28 cellular contexts compared by ENCODE assay signal in genomic region chrX:20270557-20270880, GRCh38. TPM values are rescaled to one million over a fixed set of nuclear protein-coding genes. Genes with fewer than 3 reads are reported as not detected.
A peak's percentile ranks its signal among the peaks of the same experiment; 100 is the strongest.
DNase-seq lines count a peak whose midpoint lies in the region; FAIRE-seq and TF ChIP-seq lines count a peak whose summit lies in the region.
"Had no signal": no experiment of that assay in that cellular context is flagged by ENCODE, and none has a peak within 500 bp of the region (broad histone marks: within the 10 kb centered on the region; RNA-seq: fewer than 3 reads in every experiment).

No MANE protein-coding gene starts in this region.

- no CpG with 5 or more reads among the region's 1 CpG for WGBS in mesendoderm (ENCODE audit: extremely low coverage, insufficient coverage, low lambda C conversion rate)

- H3K36me3 ChIP-seq in bronchial epithelial cell (ENCODE audit: control insufficient read depth, insufficient read depth, low read length) (no peaks in the 10 kb centered on the region), keratinocyte (ENCODE audit: control insufficient read depth in 2 of 2, extremely low read depth in 1 of 2, insufficient read depth in 2 of 2, low read length in 2 of 2) (no peaks in the 10 kb centered on the region), mesendoderm (ENCODE audit: control insufficient read depth, insufficient read depth, low read length) (no peaks in the 10 kb centered on the region)
- H3K36me3 ChIP-seq: right atrium auricular region, vagina had no signal

- H3K79me2 ChIP-seq in keratinocyte (ENCODE audit: control insufficient read depth, insufficient read depth, low read length) (peaks cover 7% of the 10 kb centered on the region), mesendoderm (ENCODE audit: control insufficient read depth, insufficient read depth, low read length) (no peaks in the 10 kb centered on the region)
- H3K79me2 ChIP-seq: parathyroid adenoma had no signal

- H3K9ac ChIP-seq in keratinocyte (ENCODE audit: control insufficient read depth, extremely low read depth, insufficient read depth, low read length) (no peak overlapping the region), mesendoderm (ENCODE audit: low read length) (no peak overlapping the region)
- H3K9ac ChIP-seq: parathyroid adenoma, SK-N-SH had no signal

- FAIRE-seq in bronchial epithelial cell (lab: Jason Lieb, UNC) (no peak), keratinocyte (lab: Jason Lieb, UNC) (no peak)
- FAIRE-seq: HTR-8/SVneo had no signal

- no peak overlapping the region for H2AK5ac ChIP-seq in mesendoderm (ENCODE audit: low read length)

- no peak overlapping the region for H2AFZ ChIP-seq in keratinocyte (ENCODE audit: control insufficient read depth, low read length)
- H2AFZ ChIP-seq: GM23338, parathyroid adenoma had no signal

- H3K79me1 ChIP-seq in mesendoderm (ENCODE audit: low read length): no peaks in the 10 kb centered on the region

- H3K18ac ChIP-seq in mesendoderm (ENCODE audit: low read length): no peak overlapping the region

- H3K27me3 ChIP-seq in bronchial epithelial cell (ENCODE audit: control insufficient read depth, insufficient read depth, low read length): no peaks in the 10 kb centered on the region
- no peaks in the 10 kb centered on the region for H3K27me3 ChIP-seq in keratinocyte (ENCODE audit: control insufficient read depth, extremely low read depth, insufficient read depth, low read length)
- no peaks in the 10 kb centered on the region for H3K27me3 ChIP-seq in mesendoderm (ENCODE audit: insufficient read depth, low read length, poor library complexity)
- H3K27me3 ChIP-seq: testis, vagina had no signal

- no peaks in the 10 kb centered on the region for H4K20me1 ChIP-seq in keratinocyte (ENCODE audit: control insufficient read depth, extremely low read depth, insufficient read depth, low read length)

- H3K4me2 ChIP-seq in keratinocyte (ENCODE audit: control insufficient read depth, extremely low read depth, insufficient read depth, low read depth, low read length) (peak overlapping the region; percentile 9), mesendoderm (ENCODE audit: low read length) (no peak overlapping the region)
- H3K4me2 ChIP-seq: GM23338, SK-N-SH had no signal

- H4K5ac ChIP-seq in mesendoderm (ENCODE audit: low read length): no peak overlapping the region

- no peak overlapping the region for H3K56ac ChIP-seq in mesendoderm (ENCODE audit: low read length)

- H2BK15ac ChIP-seq in mesendoderm (replicated peaks; ENCODE audit: low read depth): no peak overlapping the region

- H3K9me3 ChIP-seq in keratinocyte (ENCODE audit: control insufficient read depth, low read depth, low read length): no peaks in the 10 kb centered on the region
- H3K9me3 ChIP-seq: right atrium auricular region, SK-N-SH, testis, vagina had no signal

- dilution Hi-C loops in keratinocyte (cut with MboI; ENCODE audit: extremely low pct_ligation_motif_present, low sequenced_read_pairs): no loop called here

- no peak overlapping the region for H2BK5ac ChIP-seq in mesendoderm (ENCODE audit: low read length)

- peak; percentile 53 for DNase-seq in COLO829 (ENCODE audit: low spot score)
- DNase-seq in NCI-H226: peak; percentile 31
- peak; percentile 74 for DNase-seq in bronchial epithelial cell (ENCODE audit: low read depth)
- no peak for DNase-seq in keratinocyte (ENCODE audit: low read depth, low spot score)
- no peak for DNase-seq in mesendoderm
- DNase-seq in GM10266 (ENCODE audit: extremely low spot score): no peak
- no peak for DNase-seq in GM03348 (ENCODE audit: low spot score)
- DNase-seq in HuH-7.5 (ENCODE audit: low spot score): no peak
- DNase-seq: activated CD4-positive, alpha-beta T cell treated with anti-CD3 and anti-CD28 coated beads, Interleukin-2, amount 50 U/mL, for 1 hour; activated CD8-positive, alpha-beta memory T cell treated with anti-CD3 and anti-CD28 coated beads, Interleukin-2, amount 10 ng/mL, durations not matched to agents 7 days and 5 days; activated naive CD4-positive, alpha-beta T cell treated with anti-CD3 and anti-CD28 coated beads for 36 hours; activated T-cell treated with anti-CD3 and anti-CD28 coated beads, Interleukin-2, amount 50 U/mL, for 72 hours; central memory CD4-positive, alpha-beta T cell; immature natural killer cell; left ventricle myocardium superior; MV-4-11; NCI-H1694 treated with DMSO at 0.1 percent for 48 hours; NCI-H2171; NCI-H524 treated with DMSO at 0.1 percent for 48 hours; SK-N-SH; stimulated activated naive CD4-positive, alpha-beta T cell treated with Interleukin-2 at 50 U/mL for 16 hours; T-helper 2 cell; testis had no signal

- H3K4ac ChIP-seq in mesendoderm (ENCODE audit: low read depth, low read length): no peak overlapping the region

- no peaks in the 10 kb centered on the region for H3K9me1 ChIP-seq in keratinocyte (ENCODE audit: control insufficient read depth, extremely low read depth, insufficient read depth, low read length)

- no peak overlapping the region for H3K23ac ChIP-seq in mesendoderm (ENCODE audit: low read length)

- H3K4me1 ChIP-seq in keratinocyte (ENCODE audit: control insufficient read depth, extremely low read depth, insufficient read depth, low read length) (no peaks in the 10 kb centered on the region), mesendoderm (ENCODE audit: control insufficient read depth, low read depth, low read length) (no peaks in the 10 kb centered on the region)
- H3K4me1 ChIP-seq: parathyroid adenoma, right atrium auricular region, testis, vagina had no signal

- no peak overlapping the region for H3K4me3 ChIP-seq in bronchial epithelial cell (ENCODE audit: low read depth, low read length)
- no peak overlapping the region for H3K4me3 ChIP-seq in keratinocyte (ENCODE audit: control insufficient read depth in 2 of 3, extremely low read depth in 1 of 3, insufficient read depth in 2 of 3, low read depth in 1 of 3, low read length in 3 of 3)
- H3K4me3 ChIP-seq in mesendoderm (ENCODE audit: low read length): no peak overlapping the region
- H3K4me3 ChIP-seq: GM23338, right atrium auricular region, testis, vagina had no signal

- no peak overlapping the region for H4K8ac ChIP-seq in mesendoderm (ENCODE audit: low read depth, low read length)

- TF ChIP-seq CTCF in bronchial epithelial cell (IDR thresholded peaks at IDR 0.05; ENCODE audit: insufficient read depth, low read length, severe bottlenecking) (no peak), keratinocyte (optimal IDR thresholded peaks at IDR 0.05 in 1 of 3, IDR thresholded peaks at IDR 0.05 in 1 of 3, conservative IDR thresholded peaks at IDR 0.05 in 1 of 3; ENCODE audit: extremely low read depth in 1 of 3, insufficient read depth in 2 of 3, low read length in 3 of 3) (no peak), GM10266 (IDR thresholded peaks at IDR 0.05; ENCODE audit: control insufficient read depth, insufficient read depth, low read depth, missing control alignments) (no peak)

- H3K27ac ChIP-seq in keratinocyte (ENCODE audit: control insufficient read depth, insufficient read depth, low read length) (peak overlapping the region; percentile 30), mesendoderm (ENCODE audit: low read depth, low read length) (no peak overlapping the region)
- H3K27ac ChIP-seq: parathyroid adenoma, right atrium auricular region, testis, vagina had no signal

- H2BK120ac ChIP-seq in mesendoderm (ENCODE audit: low read depth, low read length): no peak overlapping the region

RNA-seq across cellular contexts. Expression of gene RPS6KA3, which starts 3.8 kb away (rescaled TPM):
- 49.5 and 68.4 TPM in 2 replicates for total RNA-seq in bronchial epithelial cell
- polyA plus RNA-seq in keratinocyte: 25.0 to 32.1 TPM (median 25.0 TPM) in 3 replicates
- 8.6 TPM for polyA plus RNA-seq in keratinocyte (2011; ENCODE audit: low read depth)
- 16.3 and 32.7 TPM in 2 replicates for polyA plus RNA-seq in keratinocyte (2011; cell fraction: cytosol; rRNA removed)
- polyA plus RNA-seq in keratinocyte (2011; cell fraction: nucleus; rRNA removed): 25.5 and 29.3 TPM in 2 replicates
- polyA plus RNA-seq in keratinocyte (2012; ENCODE audit: low replicate concordance): 16.6 and 21.1 TPM in 2 replicates
- 7.1 to 42.9 TPM (median 36.1 TPM) in 3 replicates for polyA minus RNA-seq in keratinocyte
- polyA minus RNA-seq in keratinocyte (2011; cell fraction: cytosol; rRNA and poly(A)+ RNA removed): 23.2 TPM
- 15.3 and 35.7 TPM in 2 replicates for polyA minus RNA-seq in keratinocyte (2011; cell fraction: nucleus; rRNA and poly(A)+ RNA removed)
- 4.9 TPM for polyA plus RNA-seq in mesendoderm (2013, experiment 1 of 2)
- 4.8 TPM for polyA plus RNA-seq in mesendoderm (2013, experiment 2 of 2)

Comparison
In these comparisons a context has a peak if more than half of its experiments do, and no peak if none do; other contexts are left out.
1. DNase-seq: peak in COLO829 (single experiment), NCI-H226 (single experiment) and bronchial epithelial cell (single experiment); none in keratinocyte (single experiment), mesendoderm (single experiment), GM10266 (single experiment), GM03348 (single experiment) and HuH-7.5 (single experiment).